ENCODE assay signal across 15 cellular contexts in the genomic region with DNA sequence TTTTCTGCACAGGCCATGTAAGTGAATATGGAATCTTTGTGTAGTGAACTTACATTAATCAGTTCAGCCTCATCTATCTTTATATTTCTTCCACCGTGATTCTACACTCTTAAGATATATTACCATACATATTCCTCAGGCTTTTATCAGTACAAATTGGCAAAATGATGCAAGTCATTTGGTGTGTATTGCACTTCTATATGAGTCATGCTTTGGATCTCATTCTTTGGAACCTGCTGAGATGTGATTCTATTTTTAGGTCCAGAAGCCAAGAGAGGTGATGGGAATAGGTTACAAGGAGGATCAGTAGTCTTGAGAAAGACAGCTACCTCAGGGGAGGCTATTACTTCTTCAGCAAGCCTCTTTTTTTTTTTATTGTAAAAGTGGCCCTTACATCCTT.
DNase-seq lines count a peak whose midpoint lies in the region; ATAC-seq and TF ChIP-seq lines count a peak whose summit lies in the region.
"Had no signal": no experiment of that assay in that cellular context is flagged by ENCODE, and none has a peak within 500 bp of the region (broad histone marks: within the 10 kb centered on the region; RNA-seq: fewer than 3 reads in every experiment).

No MANE protein-coding gene starts in this region.

- DNase-seq in AG04450 (ENCODE audit: low read depth, low spot score): peak; percentile 58
- DNase-seq in astrocyte of the spinal cord (ENCODE audit: low read depth, low spot score): peak; percentile 87
- DNase-seq in left ventricle myocardium superior: no peak
- no peak for DNase-seq in stimulated activated effector memory CD8-positive, alpha-beta T cell treated with anti-CD3 and anti-CD28 coated beads, Interleukin-12 subunit alpha, Interleukin-12 subunit beta, amount 100 ng/mL, for 72 hours (ENCODE audit: low spot score in 2 of 2)
- DNase-seq in globus pallidus (ENCODE audit: low spot score): no peak
- DNase-seq in COLO829 (ENCODE audit: low spot score): no peak
- DNase-seq in coronary artery (ENCODE audit: low spot score): no peak
- DNase-seq: activated naive CD4-positive, alpha-beta T cell treated with anti-CD3 and anti-CD28 coated beads, Interleukin-2, amount 10 ng/mL, durations not matched to agents 7 days and 5 days; DMS 273 treated with DMSO at 0.1 percent for 48 hours; erythroblast; NCI-H1048; ovary had no signal

- H3K9me3 ChIP-seq in AG04450 (ENCODE audit: control insufficient read depth, insufficient read depth, low read length): no peaks in the 10 kb centered on the region
- H3K9me3 ChIP-seq in HEK293 (ENCODE audit: control insufficient read depth, insufficient read depth, low read depth, low read length): no peaks in the 10 kb centered on the region
- H3K9me3 ChIP-seq: ovary had no signal

- H3K4me1 Mint-ChIP-seq in stimulated activated effector memory CD8-positive, alpha-beta T cell treated with anti-CD3 and anti-CD28 coated beads, Interleukin-12 subunit alpha, Interleukin-12 subunit beta, amount 100 ng/mL, for 72 hours: no peaks in the 10 kb centered on the region
- H3K4me1 Mint-ChIP-seq: activated naive CD4-positive, alpha-beta T cell treated with anti-CD3 and anti-CD28 coated beads, Interleukin-2, amount 10 ng/mL, durations not matched to agents 7 days and 5 days had no signal

- no peak overlapping the region for H3K4me3 ChIP-seq in AG04450 (ENCODE audit: low read depth, low read length)
- H3K4me3 ChIP-seq in HEK293 (ENCODE audit: low read depth, low read length): no peak overlapping the region
- no peak overlapping the region for H3K4me3 ChIP-seq in astrocyte of the spinal cord (ENCODE audit: low read depth, low read length)
- no peak overlapping the region for H3K4me3 ChIP-seq in coronary artery
- H3K4me3 ChIP-seq: ovary, tibial nerve had no signal

- H3K27me3 ChIP-seq in AG04450 (ENCODE audit: control insufficient read depth, insufficient read depth, low read length): no peaks in the 10 kb centered on the region
- H3K27me3 ChIP-seq: ovary, tibial nerve had no signal

- no peak overlapping the region for H3K4me3 Mint-ChIP-seq in stimulated activated effector memory CD8-positive, alpha-beta T cell treated with anti-CD3 and anti-CD28 coated beads, Interleukin-12 subunit alpha, Interleukin-12 subunit beta, amount 100 ng/mL, for 72 hours
- H3K4me3 Mint-ChIP-seq: activated naive CD4-positive, alpha-beta T cell treated with anti-CD3 and anti-CD28 coated beads, Interleukin-2, amount 10 ng/mL, durations not matched to agents 7 days and 5 days had no signal

- CTCF ChIA-PET in AG04450 (lab: Charles Lee) (no interaction called here), HEK293 (lab: Yijun Ruan, JAX) (no interaction called here)

- peak; percentile 82 for ATAC-seq in left ventricle myocardium superior
- ATAC-seq in stimulated activated effector memory CD8-positive, alpha-beta T cell treated with anti-CD3 and anti-CD28 coated beads, Interleukin-12 subunit alpha, Interleukin-12 subunit beta, amount 100 ng/mL, for 72 hours: no peak

- no peak overlapping the region for H3K27ac Mint-ChIP-seq in stimulated activated effector memory CD8-positive, alpha-beta T cell treated with anti-CD3 and anti-CD28 coated beads, Interleukin-12 subunit alpha, Interleukin-12 subunit beta, amount 100 ng/mL, for 72 hours
- H3K27ac Mint-ChIP-seq: activated naive CD4-positive, alpha-beta T cell treated with anti-CD3 and anti-CD28 coated beads, Interleukin-2, amount 10 ng/mL, durations not matched to agents 7 days and 5 days had no signal

- H3K36me3 Mint-ChIP-seq in stimulated activated effector memory CD8-positive, alpha-beta T cell treated with anti-CD3 and anti-CD28 coated beads, Interleukin-12 subunit alpha, Interleukin-12 subunit beta, amount 100 ng/mL, for 72 hours: no peaks in the 10 kb centered on the region
- H3K36me3 Mint-ChIP-seq: activated naive CD4-positive, alpha-beta T cell treated with anti-CD3 and anti-CD28 coated beads, Interleukin-2, amount 10 ng/mL, durations not matched to agents 7 days and 5 days had no signal

- TF ChIP-seq CTCF in AG04450 (IDR thresholded peaks at IDR 0.05; ENCODE audit: low read depth, low read length): no peak
- TF ChIP-seq CTCF in HEK293 (tag by site-specific recombination; IDR thresholded peaks at IDR 0.05): no peak
- no peak for TF ChIP-seq CTCF in astrocyte of the spinal cord (IDR thresholded peaks at IDR 0.05; ENCODE audit: low read depth, low read length)
- no peak for TF ChIP-seq CTCF in coronary artery (IDR thresholded peaks at IDR 0.05)

- no peaks in the 10 kb centered on the region for H3K4me1 ChIP-seq in HEK293 (ENCODE audit: control insufficient read depth, insufficient read depth, low read length)
- H3K4me1 ChIP-seq: tibial nerve had no signal

- in situ Hi-C loops in astrocyte of the spinal cord (cut with HindIII; ENCODE audit: low sequenced_read_pairs): no loop called here

- no peak overlapping the region for H3K27ac ChIP-seq in AG04450 (ENCODE audit: low read depth, low read length)
- no peak overlapping the region for H3K27ac ChIP-seq in HEK293 (ENCODE audit: extremely low read depth, low read depth, low read length)
- no peak overlapping the region for H3K27ac ChIP-seq in coronary artery
- H3K27ac ChIP-seq: ovary, tibial nerve, VCaP had no signal

- intact Hi-C loops in left ventricle myocardium superior (cut with micrococcal nuclease): no loop called here

- H3K9me3 Mint-ChIP-seq in stimulated activated effector memory CD8-positive, alpha-beta T cell treated with anti-CD3 and anti-CD28 coated beads, Interleukin-12 subunit alpha, Interleukin-12 subunit beta, amount 100 ng/mL, for 72 hours: peaks cover 7% of the 10 kb centered on the region
- H3K9me3 Mint-ChIP-seq: activated naive CD4-positive, alpha-beta T cell treated with anti-CD3 and anti-CD28 coated beads, Interleukin-2, amount 10 ng/mL, durations not matched to agents 7 days and 5 days had no signal

- POLR2A ChIA-PET in AG04450 (lab: Yijun Ruan, JAX) (no interaction called here), HEK293 (lab: Yijun Ruan, JAX) (no interaction called here)

- H3K36me3 ChIP-seq in HEK293 (ENCODE audit: control insufficient read depth in 2 of 2, insufficient read depth in 1 of 2, low read length in 2 of 2): no peaks in the 10 kb centered on the region
- H3K36me3 ChIP-seq: ovary, tibial nerve had no signal

TF ChIP-seq in HEK293, 187 proteins besides CTCF, POLR2A, EP300 and RAD21 (continues in another document):
- TF ChIP-seq ZNF629 (tag by site-specific recombination; IDR thresholded peaks at IDR 0.05): 0 out of 2 replicates have a peak, but pooled peaks have one; percentile 27
- TF ChIP-seq ZNF239 (tag by site-specific recombination; IDR thresholded peaks at IDR 0.05): no peak
- TF ChIP-seq ZNF561 (tag by site-specific recombination; IDR thresholded peaks at IDR 0.05; ENCODE audit: borderline replicate concordance): no peak
- no peak for TF ChIP-seq ZFHX2 (tag by site-specific recombination; conservative IDR thresholded peaks at IDR 0.05)
- TF ChIP-seq ZNF571 (tag by site-specific recombination; IDR thresholded peaks at IDR 0.05): no peak
- no peak for TF ChIP-seq ZNF266 (tag by site-specific recombination; IDR thresholded peaks at IDR 0.05; ENCODE audit: low read depth)
- TF ChIP-seq ZNF248 (tag by site-specific recombination; IDR thresholded peaks at IDR 0.05): no peak
- no peak for TF ChIP-seq ZNF626 (tag by site-specific recombination; IDR thresholded peaks at IDR 0.05)
- TF ChIP-seq ZNF394 (tag by site-specific recombination; IDR thresholded peaks at IDR 0.05; ENCODE audit: borderline replicate concordance): no peak
- TF ChIP-seq ZNF140 (tag by site-specific recombination; IDR thresholded peaks at IDR 0.05): no peak
- no peak for TF ChIP-seq ZNF302 (tag by site-specific recombination; IDR thresholded peaks at IDR 0.05; ENCODE audit: low read depth)
- no peak for TF ChIP-seq ZNF658 (tag by site-specific recombination; IDR thresholded peaks at IDR 0.05)
- peak; percentile 37; the same call in 1 of the 2 replicates for TF ChIP-seq ZBTB20 (tag by site-specific recombination; IDR thresholded peaks at IDR 0.05)
- TF ChIP-seq, protein P1, sequence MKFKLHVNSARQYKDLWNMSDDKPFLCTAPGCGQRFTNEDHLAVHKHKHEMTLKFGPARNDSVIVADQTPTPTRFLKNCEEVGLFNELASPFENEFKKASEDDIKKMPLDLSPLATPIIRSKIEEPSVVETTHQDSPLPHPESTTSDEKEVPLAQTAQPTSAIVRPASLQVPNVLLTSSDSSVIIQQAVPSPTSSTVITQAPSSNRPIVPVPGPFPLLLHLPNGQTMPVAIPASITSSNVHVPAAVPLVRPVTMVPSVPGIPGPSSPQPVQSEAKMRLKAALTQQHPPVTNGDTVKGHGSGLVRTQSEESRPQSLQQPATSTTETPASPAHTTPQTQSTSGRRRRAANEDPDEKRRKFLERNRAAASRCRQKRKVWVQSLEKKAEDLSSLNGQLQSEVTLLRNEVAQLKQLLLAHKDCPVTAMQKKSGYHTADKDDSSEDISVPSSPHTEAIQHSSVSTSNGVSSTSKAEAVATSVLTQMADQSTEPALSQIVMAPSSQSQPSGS (tag by site-specific recombination; IDR thresholded peaks at IDR 0.05; ENCODE audit: low read depth): no peak
- TF ChIP-seq ZNF514 (tag by site-specific recombination; IDR thresholded peaks at IDR 0.05): no peak
- TF ChIP-seq ZEB2 (tag by site-specific recombination; IDR thresholded peaks at IDR 0.05): no peak
- no peak for TF ChIP-seq ZNF132 (tag by site-specific recombination; IDR thresholded peaks at IDR 0.05; ENCODE audit: borderline replicate concordance)
- no peak for TF ChIP-seq ZNF777 (tag by site-specific recombination; IDR thresholded peaks at IDR 0.05; ENCODE audit: borderline replicate concordance)
- no peak for TF ChIP-seq ZNF768 (tag by site-specific recombination; IDR thresholded peaks at IDR 0.05)
- no peak for TF ChIP-seq ZBTB1 (tag by site-specific recombination; IDR thresholded peaks at IDR 0.05)
- TF ChIP-seq ZNF558 (tag by site-specific recombination; IDR thresholded peaks at IDR 0.05): 0 out of 2 replicates have a peak, but pooled peaks have one; percentile 37
- TF ChIP-seq SALL2 (tag by site-specific recombination; IDR thresholded peaks at IDR 0.05; ENCODE audit: borderline replicate concordance): no peak
- no peak for TF ChIP-seq ZNF623 (tag by site-specific recombination; IDR thresholded peaks at IDR 0.05)

Comparison
In these comparisons a context has a peak if more than half of its experiments do, and no peak if none do; other contexts are left out.
1. DNase-seq: peak in AG04450 (single experiment) and astrocyte of the spinal cord (single experiment); none in left ventricle myocardium superior (single experiment), stimulated activated effector memory CD8-positive, alpha-beta T cell treated with anti-CD3 and anti-CD28 coated beads, Interleukin-12 subunit alpha, Interleukin-12 subunit beta, amount 100 ng/mL, for 72 hours (0 of 2), globus pallidus (single experiment), COLO829 (single experiment) and coronary artery (single experiment).